1 cellular context compared by ENCODE assay signal in genomic region chr3:164186095-164186494, GRCh38.
TF ChIP-seq lines count a peak whose summit lies in the region.

No MANE protein-coding gene starts in this region.

TF ChIP-seq in GM23338, 12 proteins besides CTCF, POLR2A, EP300 and RAD21 (continued from another document):
- TF ChIP-seq, protein P1, sequence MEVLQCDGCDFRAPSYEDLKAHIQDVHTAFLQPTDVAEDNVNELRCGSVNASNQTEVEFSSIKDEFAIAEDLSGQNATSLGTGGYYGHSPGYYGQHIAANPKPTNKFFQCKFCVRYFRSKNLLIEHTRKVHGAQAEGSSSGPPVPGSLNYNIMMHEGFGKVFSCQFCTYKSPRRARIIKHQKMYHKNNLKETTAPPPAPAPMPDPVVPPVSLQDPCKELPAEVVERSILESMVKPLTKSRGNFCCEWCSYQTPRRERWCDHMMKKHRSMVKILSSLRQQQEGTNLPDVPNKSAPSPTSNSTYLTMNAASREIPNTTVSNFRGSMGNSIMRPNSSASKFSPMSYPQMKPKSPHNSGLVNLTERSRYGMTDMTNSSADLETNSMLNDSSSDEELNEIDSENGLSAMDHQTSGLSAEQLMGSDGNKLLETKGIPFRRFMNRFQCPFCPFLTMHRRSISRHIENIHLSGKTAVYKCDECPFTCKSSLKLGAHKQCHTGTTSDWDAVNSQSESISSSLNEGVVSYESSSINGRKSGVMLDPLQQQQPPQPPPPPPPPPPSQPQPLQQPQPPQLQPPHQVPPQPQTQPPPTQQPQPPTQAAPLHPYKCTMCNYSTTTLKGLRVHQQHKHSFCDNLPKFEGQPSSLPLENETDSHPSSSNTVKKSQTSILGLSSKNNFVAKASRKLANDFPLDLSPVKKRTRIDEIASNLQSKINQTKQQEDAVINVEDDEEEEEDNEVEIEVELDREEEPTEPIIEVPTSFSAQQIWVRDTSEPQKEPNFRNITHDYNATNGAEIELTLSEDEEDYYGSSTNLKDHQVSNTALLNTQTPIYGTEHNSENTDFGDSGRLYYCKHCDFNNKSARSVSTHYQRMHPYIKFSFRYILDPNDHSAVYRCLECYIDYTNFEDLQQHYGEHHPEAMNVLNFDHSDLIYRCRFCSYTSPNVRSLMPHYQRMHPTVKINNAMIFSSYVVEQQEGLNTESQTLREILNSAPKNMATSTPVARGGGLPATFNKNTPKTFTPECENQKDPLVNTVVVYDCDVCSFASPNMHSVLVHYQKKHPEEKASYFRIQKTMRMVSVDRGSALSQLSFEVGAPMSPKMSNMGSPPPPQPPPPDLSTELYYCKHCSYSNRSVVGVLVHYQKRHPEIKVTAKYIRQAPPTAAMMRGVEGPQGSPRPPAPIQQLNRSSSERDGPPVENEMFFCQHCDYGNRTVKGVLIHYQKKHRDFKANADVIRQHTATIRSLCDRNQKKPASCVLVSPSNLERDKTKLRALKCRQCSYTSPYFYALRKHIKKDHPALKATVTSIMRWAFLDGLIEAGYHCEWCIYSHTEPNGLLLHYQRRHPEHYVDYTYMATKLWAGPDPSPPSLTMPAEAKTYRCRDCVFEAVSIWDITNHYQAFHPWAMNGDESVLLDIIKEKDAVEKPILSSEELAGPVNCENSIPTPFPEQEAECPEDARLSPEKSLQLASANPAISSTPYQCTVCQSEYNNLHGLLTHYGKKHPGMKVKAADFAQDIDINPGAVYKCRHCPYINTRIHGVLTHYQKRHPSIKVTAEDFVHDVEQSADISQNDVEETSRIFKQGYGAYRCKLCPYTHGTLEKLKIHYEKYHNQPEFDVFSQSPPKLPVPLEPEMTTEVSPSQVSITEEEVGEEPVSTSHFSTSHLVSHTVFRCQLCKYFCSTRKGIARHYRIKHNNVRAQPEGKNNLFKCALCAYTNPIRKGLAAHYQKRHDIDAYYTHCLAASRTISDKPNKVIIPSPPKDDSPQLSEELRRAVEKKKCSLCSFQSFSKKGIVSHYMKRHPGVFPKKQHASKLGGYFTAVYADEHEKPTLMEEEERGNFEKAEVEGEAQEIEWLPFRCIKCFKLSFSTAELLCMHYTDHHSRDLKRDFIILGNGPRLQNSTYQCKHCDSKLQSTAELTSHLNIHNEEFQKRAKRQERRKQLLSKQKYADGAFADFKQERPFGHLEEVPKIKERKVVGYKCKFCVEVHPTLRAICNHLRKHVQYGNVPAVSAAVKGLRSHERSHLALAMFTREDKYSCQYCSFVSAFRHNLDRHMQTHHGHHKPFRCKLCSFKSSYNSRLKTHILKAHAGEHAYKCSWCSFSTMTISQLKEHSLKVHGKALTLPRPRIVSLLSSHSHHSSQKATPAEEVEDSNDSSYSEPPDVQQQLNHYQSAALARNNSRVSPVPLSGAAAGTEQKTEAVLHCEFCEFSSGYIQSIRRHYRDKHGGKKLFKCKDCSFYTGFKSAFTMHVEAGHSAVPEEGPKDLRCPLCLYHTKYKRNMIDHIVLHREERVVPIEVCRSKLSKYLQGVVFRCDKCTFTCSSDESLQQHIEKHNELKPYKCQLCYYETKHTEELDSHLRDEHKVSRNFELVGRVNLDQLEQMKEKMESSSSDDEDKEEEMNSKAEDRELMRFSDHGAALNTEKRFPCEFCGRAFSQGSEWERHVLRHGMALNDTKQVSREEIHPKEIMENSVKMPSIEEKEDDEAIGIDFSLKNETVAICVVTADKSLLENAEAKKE (CRISPR knock-in tag; IDR thresholded peaks at IDR 0.05): no peak
- no peak for TF ChIP-seq NANOG (IDR thresholded peaks at IDR 0.05; ENCODE audit: borderline replicate concordance)
- no peak for TF ChIP-seq EZH2phosphoT487 (IDR thresholded peaks at IDR 0.05; ENCODE audit: unreplicated experiment)
- no peak for TF ChIP-seq ZNF331 (CRISPR knock-in tag; IDR thresholded peaks at IDR 0.05; ENCODE audit: low read depth)
- no peak for TF ChIP-seq ETS1 (IDR thresholded peaks at IDR 0.05)
- TF ChIP-seq EZH2 (IDR thresholded peaks at IDR 0.05; ENCODE audit: low read depth, unreplicated experiment): no peak
- TF ChIP-seq STAT1 (IDR thresholded peaks at IDR 0.05; ENCODE audit: unreplicated experiment): no peak
- TF ChIP-seq POLR2AphosphoS5 (IDR thresholded peaks at IDR 0.05; ENCODE audit: low read depth): no peak
